In the genomic region with DNA sequence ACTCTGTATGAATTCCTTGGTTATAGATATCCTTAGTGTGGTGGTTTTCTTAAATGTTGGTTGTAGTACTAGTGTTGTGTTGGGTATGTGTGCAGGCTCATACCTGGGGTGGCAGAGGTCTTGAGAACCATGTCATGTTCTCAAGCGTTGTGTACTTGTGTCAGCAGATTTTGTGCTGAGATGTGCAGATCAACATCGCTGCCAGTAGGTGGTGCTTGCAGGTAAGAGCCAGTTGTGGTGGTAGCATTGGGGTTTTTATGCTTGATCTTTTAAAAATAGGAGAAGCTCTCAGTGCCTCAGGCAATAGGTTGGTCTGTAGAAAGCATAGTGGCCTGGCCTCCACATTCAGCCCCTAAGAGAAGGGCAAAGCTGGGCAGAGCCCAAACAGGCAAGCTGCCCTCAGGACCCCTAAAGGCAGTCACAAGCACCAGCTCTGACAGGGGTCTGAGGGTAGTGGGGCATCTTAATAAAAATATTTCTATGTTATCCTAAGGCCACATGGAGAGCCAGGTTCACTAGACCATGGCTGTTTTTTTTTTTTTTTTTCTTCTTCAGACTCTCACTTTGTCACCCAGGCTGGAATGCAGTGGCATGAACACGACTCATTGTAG, we compare ENCODE assay signal across 1 cellular context.
TF ChIP-seq lines count a peak whose summit lies in the region.

No MANE protein-coding gene starts in this region.

TF ChIP-seq in IMR-90, 13 proteins besides CTCF, POLR2A, EP300 and RAD21 (continued from another document):
- TF ChIP-seq MAZ (IDR thresholded peaks at IDR 0.05; ENCODE audit: borderline replicate concordance, low read depth, low read length): no peak
